Comparison of ENCODE assay signal across 8 cellular contexts in the genomic region with DNA sequence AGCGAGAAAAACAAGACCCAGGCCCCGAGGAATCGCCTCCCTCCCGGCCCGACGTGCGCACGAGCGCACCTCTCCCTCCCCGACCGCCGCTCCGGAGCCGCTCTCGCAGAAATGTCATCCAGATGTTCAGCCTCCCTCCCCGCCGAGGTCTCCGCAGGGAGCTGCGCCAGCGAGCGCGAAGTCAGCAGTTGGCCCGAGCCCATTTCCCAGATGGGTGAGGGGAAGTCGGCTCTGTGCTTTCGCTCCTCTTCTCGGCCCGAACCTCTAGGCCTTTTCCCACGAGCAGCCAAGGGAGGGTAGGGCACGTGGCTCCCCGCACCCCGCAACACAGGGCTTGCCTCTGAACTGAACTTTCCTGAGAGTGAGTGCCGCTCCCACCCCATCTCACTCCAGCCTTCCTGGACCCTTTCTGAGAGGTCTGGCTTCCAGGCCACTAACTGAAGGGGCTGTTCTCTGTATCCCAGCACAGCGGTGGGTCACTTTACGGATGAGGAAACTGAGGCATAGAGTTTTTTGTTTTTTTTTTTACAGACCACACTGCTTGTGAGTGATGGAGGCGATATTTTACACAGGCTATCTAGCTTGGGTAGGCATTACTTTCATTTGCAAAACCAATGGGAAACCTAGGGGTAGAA. TPM values are rescaled to one million over a fixed set of nuclear protein-coding genes. Genes with fewer than 3 reads are reported as not detected.
A peak's percentile ranks its signal among the peaks of the same experiment; 100 is the strongest.
DNase-seq lines count a peak whose midpoint lies in the region; ATAC-seq and TF ChIP-seq lines count a peak whose summit lies in the region.

No MANE protein-coding gene starts in this region.

- H3K4me1 ChIP-seq in CD8-positive, alpha-beta memory T cell (ENCODE audit: insufficient read depth, low read length), result peaks cover 26% of the 10 kb centered on the region
- H3K4me1 ChIP-seq in OCI-LY1 (ENCODE audit: insufficient read depth, low read length, severe bottlenecking), result peaks cover 48% of the 10 kb centered on the region

- H3K9me3 ChIP-seq in CD8-positive, alpha-beta memory T cell (ENCODE audit: low read length), result no peaks in the 10 kb centered on the region
- H3K9me3 ChIP-seq in OCI-LY1 (ENCODE audit: low read length), result no peaks in the 10 kb centered on the region

- H3K4me3 ChIP-seq in CD8-positive, alpha-beta memory T cell (ENCODE audit: low read length), result peak overlapping the region; percentile 27
- peak overlapping the region; percentile 73 for H3K4me3 ChIP-seq in OCI-LY1 (ENCODE audit: low read depth, low read length, poor library complexity, severe bottlenecking)

- no peaks in the 10 kb centered on the region for H4K20me1 ChIP-seq in OCI-LY1 (ENCODE audit: insufficient read depth, low read length)

- POLR2A ChIA-PET in CD8-positive, alpha-beta memory T cell (lab: Charles Lee), result interaction anchor here (0.6 to 2.1 kb wide), 5 partner anchors 76 to 1899 kb away, joined by 3 to 9 read pairs (median 4); a partner anchor contains a TSS

- H3K27me3 Mint-ChIP-seq in CD8-positive, alpha-beta memory T cell, result peaks cover 0 to 5% of the 10 kb centered on the region in 2 donors

- H3K79me2 ChIP-seq in OCI-LY1 (ENCODE audit: insufficient read depth, low read length), result no peaks in the 10 kb centered on the region

- H3K36me3 ChIP-seq in CD8-positive, alpha-beta memory T cell (ENCODE audit: insufficient read depth, low read length), result no peaks in the 10 kb centered on the region
- H3K36me3 ChIP-seq in OCI-LY1 (ENCODE audit: insufficient read depth, low read length), result no peaks in the 10 kb centered on the region

- no peak overlapping the region for H3K27ac ChIP-seq in CD8-positive, alpha-beta memory T cell (ENCODE audit: low read depth, low read length)
- no peak overlapping the region for H3K27ac ChIP-seq in OCI-LY1 (ENCODE audit: low read depth, low read length, poor library complexity, severe bottlenecking)
- H3K27ac ChIP-seq in cingulate gyrus (ENCODE audit: low read depth, low read length), result peak overlapping the region; percentile 72
- peak overlapping the region; percentile 61 for H3K27ac ChIP-seq in temporal lobe (ENCODE audit: low read depth, low read length)

- peak overlapping the region; percentile 75 to 95 (median 83) for H3K4me3 Mint-ChIP-seq in CD8-positive, alpha-beta memory T cell

- H3K27me3 ChIP-seq in CD8-positive, alpha-beta memory T cell (ENCODE audit: insufficient read depth, low read length, poor library complexity, severe bottlenecking), result no peaks in the 10 kb centered on the region
- no peaks in the 10 kb centered on the region for H3K27me3 ChIP-seq in OCI-LY1 (ENCODE audit: insufficient read depth, low read length)

- H3K9me3 Mint-ChIP-seq in CD8-positive, alpha-beta memory T cell, result no peaks in the 10 kb centered on the region

- DNase-seq in CD8-positive, alpha-beta memory T cell, result peak in 1 of 5 donors; percentile 22
- peak; percentile 41 to 56 for DNase-seq in lung microvascular endothelial cell (ENCODE audit: low read depth in 2 of 2)
- DNase-seq in NCI-H187 (lab: John Stamatoyannopoulos, UW), result no peak
- DNase-seq in stimulated activated CD4-positive, alpha-beta T cell treated with anti-CD3 and anti-CD28 coated beads, Interleukin-1b, Interleukin-23, amount 100 ng/mL, for 48 hours, result no peak

- TF ChIP-seq CTCF in OCI-LY1 (IDR thresholded peaks at IDR 0.05; ENCODE audit: low read length), result no peak

- H2AFZ ChIP-seq in OCI-LY1 (ENCODE audit: low read length), result no peak overlapping the region

- CTCF ChIA-PET in CD8-positive, alpha-beta memory T cell (lab: Charles Lee), result interaction anchor here (0.6 to 6.6 kb wide), 23 partner anchors 10 to 410 kb away, joined by 3 to 81 read pairs (median 4); no protein-coding TSS in a partner anchor

- H3K9me2 ChIP-seq in OCI-LY1 (ENCODE audit: low read depth, low read length), result no peaks in the 10 kb centered on the region

- H3K4me2 ChIP-seq in OCI-LY1 (ENCODE audit: low read length), result peak overlapping the region; percentile 77

- H3K9ac ChIP-seq in OCI-LY1 (ENCODE audit: low read length), result no peak overlapping the region; the same call in 1 of the 2 replicates

- H3F3A ChIP-seq in OCI-LY1 (ENCODE audit: insufficient read depth, low read length), result no peaks in the 10 kb centered on the region

- H3K4me1 Mint-ChIP-seq in CD8-positive, alpha-beta memory T cell, result peaks cover 42 to 66% (median 55%) of the 10 kb centered on the region in 3 donors

- peaks cover 0 to 2% (median 0%) of the 10 kb centered on the region in 3 donors for H3K36me3 Mint-ChIP-seq in CD8-positive, alpha-beta memory T cell

- peak; percentile 8 for ATAC-seq in GM21619 (IDR thresholded peaks at IDR 0.05; ENCODE audit: unreplicated experiment)

- H3K27ac Mint-ChIP-seq in CD8-positive, alpha-beta memory T cell, result peak overlapping the region in 6 of 8 donors; percentile 54 to 83 (median 74)

RNA-seq across cellular contexts. Expression of a gene that starts 1.0 kb away (rescaled TPM):
- total RNA-seq in CD8-positive, alpha-beta memory T cell, result 1 to 10 TPM; 2.6 to 2.8 TPM
- 0.32 TPM for polyA plus RNA-seq in CD8-positive, alpha-beta memory T cell
- total RNA-seq in lung microvascular endothelial cell (2.0 and 4.0 TPM in 2 replicates), temporal lobe (21.4 TPM)

RNA-seq across cellular contexts. Expression of a gene that starts 2.7 kb away (rescaled TPM):
- 10 to 100 TPM; 12.6 to 14.4 TPM for total RNA-seq in CD8-positive, alpha-beta memory T cell
- 14.2 TPM for polyA plus RNA-seq in CD8-positive, alpha-beta memory T cell
- total RNA-seq in lung microvascular endothelial cell, result 18.7 and 22.6 TPM in 2 replicates
- 18.4 TPM for total RNA-seq in temporal lobe

Comparison
In these comparisons a context has a peak if more than half of its experiments do, and no peak if none do; other contexts are left out.
1. DNase-seq: peak in lung microvascular endothelial cell (2 of 2); none in NCI-H187 (0 of 2) and stimulated activated CD4-positive, alpha-beta T cell treated with anti-CD3 and anti-CD28 coated beads, Interleukin-1b, Interleukin-23, amount 100 ng/mL, for 48 hours (single experiment).
2. H3K27ac ChIP-seq: peak in cingulate gyrus (single experiment) and temporal lobe (single experiment); none in CD8-positive, alpha-beta memory T cell (single experiment) and OCI-LY1 (single experiment).